ENCODE assay signal across 3 cellular contexts in genomic region chr20:10031451-10032215, GRCh38. TPM values are rescaled to one million over a fixed set of nuclear protein-coding genes. Genes with fewer than 3 reads are reported as not detected.
DNase-seq lines count a peak whose midpoint lies in the region; ATAC-seq, FAIRE-seq and TF ChIP-seq lines count a peak whose summit lies in the region.
"Not testable (repeated sequence)": the region's sequence is repeated elsewhere in the genome, so short reads cannot be mapped to it uniquely, and the experiment has no call there.

No MANE protein-coding gene starts in this region.

- intact Hi-C loops in body of pancreas (cut with DNase I): loop anchor here (10.0 kb wide), 1 partner anchor 53 kb away; no protein-coding TSS in a partner anchor
- intact Hi-C loops in pancreas (cut with DNase I); testis (cut with DNase I; ENCODE audit: low total_unique reads): not testable (repeated sequence)

- H3K27ac ChIP-seq in body of pancreas (peak overlapping the region in 3 of 4 donors; percentile 28 to 69 (median 58)), pancreas (peak overlapping the region in 3 of 4 donors; percentile 25 to 48 (median 28)), testis (peak overlapping the region; percentile 46 to 63)

- not testable (repeated sequence) for FAIRE-seq in pancreas (lab: Jason Lieb, UNC)

- not testable (repeated sequence) for H3K36me3 ChIP-seq in body of pancreas (replicated peaks in 1 of 2; ENCODE audit: insufficient read depth in 1 of 2, low read depth in 2 of 2); pancreas; testis (ENCODE audit: low read depth, missing control alignments)

- 66 to 87% methylated on average over 6 to 28 of the region's 47 CpGs for WGBS in body of pancreas, 2 donors
- WGBS in pancreas, 2 donors: 84 to 90% methylated on average over 25 to 47 of the region's 47 CpGs
- 63 to 76% methylated on average over 5 to 41 of the region's 47 CpGs for WGBS in testis, 2 donors

- not testable (repeated sequence) for DNase-seq in body of pancreas, testis
- peak in 2 of 6 donors; percentile 23 to 45 for DNase-seq in pancreas

- H3K4me1 ChIP-seq in body of pancreas (peaks cover 56% of the 10 kb centered on the region), pancreas (peaks cover 0 to 10% (median 7%) of the 10 kb centered on the region in 3 donors), testis (peaks cover 24% of the 10 kb centered on the region)

- not testable (repeated sequence) for H3K4me3 ChIP-seq in body of pancreas, pancreas
- peak overlapping the region in 1 of 2 donors; percentile 35 for H3K4me3 ChIP-seq in testis

- not testable (repeated sequence) for TF ChIP-seq POLR2A in body of pancreas (IDR thresholded peaks at IDR 0.05); testis (IDR thresholded peaks at IDR 0.05)

- ATAC-seq in body of pancreas, pancreas: not testable (repeated sequence)

- not testable (repeated sequence) for H3K27me3 ChIP-seq in body of pancreas, pancreas, testis

- not testable (repeated sequence) for H3K9me3 ChIP-seq in body of pancreas, pancreas, testis

- not testable (repeated sequence) for TF ChIP-seq CTCF in body of pancreas (IDR thresholded peaks at IDR 0.05); pancreas (IDR thresholded peaks at IDR 0.05); testis (IDR thresholded peaks at IDR 0.05)

RNA-seq across cellular contexts. Expression of gene ANKEF1, which starts 3.2 kb away (rescaled TPM):
- total RNA-seq in body of pancreas (1 to 10 TPM; 5.9 to 6.2 TPM), pancreas (10 to 100 TPM in 1 of 6 donors, 1 to 10 TPM in 5; 4.2 to 10.0 (median 7.1) TPM), testis (10 to 100 TPM; 14.4 to 32.4 TPM)
- polyA plus RNA-seq in pancreas (1 to 10 TPM; 1.7 to 3.1 TPM), testis (ENCODE audit: insufficient read depth, low read depth, low replicate concordance) (52.1 TPM)
